20 cellular contexts compared by ENCODE assay signal in genomic region chr5:173032730-173033129, GRCh38.
"Had no signal": no experiment of that assay in that cellular context is flagged by ENCODE, and none has a peak within 500 bp of the region (broad histone marks: within the 10 kb centered on the region; RNA-seq: fewer than 3 reads in every experiment).

No MANE protein-coding gene starts in this region.

- H3K4me3 Mint-ChIP-seq: activated CD8-positive, alpha-beta memory T cell treated with anti-CD3 and anti-CD28 coated beads, Interleukin-2, amount 10 ng/mL, durations not matched to agents 7 days and 5 days; mesothelial cell of epicardium; neural crest cell had no signal

- H3K27me3 ChIP-seq: adrenal gland, gastroesophageal sphincter, heart left ventricle, right atrium auricular region had no signal

- H3K4me1 Mint-ChIP-seq: neural crest cell had no signal

- H3K9me3 ChIP-seq: adrenal gland, gastroesophageal sphincter, heart left ventricle, prostate gland, right atrium auricular region, thoracic aorta had no signal

- H3K36me3 ChIP-seq: prostate gland, thoracic aorta had no signal

- H3K27ac ChIP-seq: adrenal gland, gastroesophageal sphincter, heart left ventricle, prostate gland, right atrium auricular region, thoracic aorta, VCaP had no signal

- DNase-seq: activated CD4-positive, alpha-beta T cell treated with anti-CD3 and anti-CD28 coated beads, Interleukin-2, amount 50 U/mL, for 48 hours; activated CD8-positive, alpha-beta memory T cell treated with anti-CD3 and anti-CD28 coated beads, Interleukin-2, amount 10 ng/mL, durations not matched to agents 7 days and 5 days; activated naive CD4-positive, alpha-beta T cell treated with Interleukin-2 at 50 U/mL for 16 hours; cerebellar nuclear complex; cortex of kidney; heart left ventricle; kidney; T-helper 2 cell had no signal

- ATAC-seq: activated CD8-positive, alpha-beta memory T cell treated with anti-CD3 and anti-CD28 coated beads, Interleukin-2, amount 10 ng/mL, durations not matched to agents 7 days and 5 days; esophagus mucosa; gastroesophageal sphincter; heart left ventricle; left lobe of liver had no signal

- H3K4me3 ChIP-seq: adrenal gland, gastroesophageal sphincter, heart left ventricle, prostate gland, right atrium auricular region, skin epidermis, thoracic aorta had no signal

- H3K27me3 Mint-ChIP-seq: activated CD8-positive, alpha-beta memory T cell treated with anti-CD3 and anti-CD28 coated beads, Interleukin-2, amount 10 ng/mL, durations not matched to agents 7 days and 5 days had no signal

- H3K9me3 Mint-ChIP-seq: activated T-helper 2 cell treated with anti-CD3 and anti-CD28 coated beads, Interferon-gamma antibody, Interleukin-2, Interleukin-4, amounts not matched to agents 10 μg/mL and 5 μg/mL and 100 μg/mL, durations not matched to agents 14 hours and 24 hours and 36 hours; mesothelial cell of epicardium; neural crest cell had no signal
